Comparison of ENCODE assay signal across 10 cellular contexts in the genomic region with DNA sequence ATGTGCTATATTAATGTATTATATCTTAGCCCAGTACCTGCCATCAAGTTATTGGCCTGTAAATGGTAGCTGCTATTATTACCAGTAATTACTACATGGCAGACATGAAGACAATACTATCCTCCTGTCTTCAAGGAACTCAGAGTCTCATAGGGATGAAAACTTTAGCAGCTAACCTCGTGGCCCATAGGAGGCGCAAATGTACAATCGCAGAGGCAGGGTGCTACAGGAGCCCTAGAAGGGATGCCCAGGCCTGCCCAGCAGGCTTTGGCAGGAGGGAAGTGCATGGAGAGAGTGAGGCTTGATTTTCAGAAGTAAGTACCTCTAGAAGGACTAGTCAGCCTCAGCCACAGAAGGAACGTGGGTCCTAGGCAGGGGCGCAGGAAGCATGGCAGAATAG. TPM values are rescaled to one million over a fixed set of nuclear protein-coding genes. Genes with fewer than 3 reads are reported as not detected.
DNase-seq lines count a peak whose midpoint lies in the region; ATAC-seq and TF ChIP-seq lines count a peak whose summit lies in the region.
"Had no signal": no experiment of that assay in that cellular context is flagged by ENCODE, and none has a peak within 500 bp of the region (broad histone marks: within the 10 kb centered on the region; RNA-seq: fewer than 3 reads in every experiment).

No MANE protein-coding gene starts in this region.

- H3K4me1 Mint-ChIP-seq in WTC11: peaks cover 14% of the 10 kb centered on the region
- H3K4me1 Mint-ChIP-seq in activated CD8-positive, alpha-beta T cell treated with anti-CD3 and anti-CD28 coated beads for 36 hours (ENCODE audit: low read depth): no peaks in the 10 kb centered on the region
- H3K4me1 Mint-ChIP-seq: memory B cell had no signal

- no peaks in the 10 kb centered on the region for H3K27me3 Mint-ChIP-seq in WTC11 (ENCODE audit: low read depth)
- no peaks in the 10 kb centered on the region for H3K27me3 Mint-ChIP-seq in activated CD8-positive, alpha-beta T cell treated with anti-CD3 and anti-CD28 coated beads for 36 hours
- H3K27me3 Mint-ChIP-seq: activated naive CD8-positive, alpha-beta T cell treated with anti-CD3 and anti-CD28 coated beads, Interleukin-2, amount 10 ng/mL, durations not matched to agents 7 days and 5 days had no signal

- no peaks in the 10 kb centered on the region for H3K9me3 Mint-ChIP-seq in WTC11
- no peaks in the 10 kb centered on the region for H3K9me3 Mint-ChIP-seq in activated CD8-positive, alpha-beta T cell treated with anti-CD3 and anti-CD28 coated beads for 36 hours
- H3K9me3 Mint-ChIP-seq: activated naive CD8-positive, alpha-beta T cell treated with anti-CD3 and anti-CD28 coated beads, Interleukin-2, amount 10 ng/mL, durations not matched to agents 7 days and 5 days had no signal

- H3K36me3 Mint-ChIP-seq in WTC11: peaks cover 8% of the 10 kb centered on the region; the same call in 1 of the 2 replicates
- H3K36me3 Mint-ChIP-seq in activated CD8-positive, alpha-beta T cell treated with anti-CD3 and anti-CD28 coated beads for 36 hours (ENCODE audit: low read depth): no peaks in the 10 kb centered on the region
- H3K36me3 Mint-ChIP-seq: activated naive CD8-positive, alpha-beta T cell treated with anti-CD3 and anti-CD28 coated beads, Interleukin-2, amount 10 ng/mL, durations not matched to agents 7 days and 5 days; memory B cell had no signal

- intact Hi-C loops in activated CD8-positive, alpha-beta T cell treated with anti-CD3 and anti-CD28 coated beads for 36 hours (cut with micrococcal nuclease): no loop called here

- peak; percentile 20 for DNase-seq in CD1c-positive myeloid dendritic cell (ENCODE audit: extremely low spot score)
- DNase-seq in HT-29 (ENCODE audit: low spot score): peak; percentile 54
- peak; percentile 76 for DNase-seq in WTC11 (ENCODE audit: low spot score)
- peak; percentile 47 for DNase-seq in iris pigment epithelial cell (ENCODE audit: low read depth)
- DNase-seq in activated CD8-positive, alpha-beta T cell treated with anti-CD3 and anti-CD28 coated beads for 36 hours: no peak
- DNase-seq in DMS153 (lab: John Stamatoyannopoulos, UW): no peak
- DNase-seq: activated naive CD8-positive, alpha-beta T cell treated with anti-CD3 and anti-CD28 coated beads, Interleukin-2, amount 10 ng/mL, durations not matched to agents 7 days and 5 days had no signal

- TF ChIP-seq CTCF in WTC11 (IDR thresholded peaks at IDR 0.05): peak; percentile 53
- TF ChIP-seq CTCF in activated CD8-positive, alpha-beta T cell treated with anti-CD3 and anti-CD28 coated beads for 36 hours (IDR thresholded peaks at IDR 0.05): no peak

- CTCF ChIA-PET in WTC11 (lab: Charles Lee): interaction anchor here (0.6 to 3.8 kb wide), 20 partner anchors 9 to 261 kb away, joined by 3 to 27 read pairs (median 4); no protein-coding TSS in a partner anchor
- CTCF ChIA-PET in activated CD8-positive, alpha-beta T cell treated with anti-CD3 and anti-CD28 coated beads for 36 hours (lab: Charles Lee): interaction anchor here (1.0 kb wide), 1 partner anchor 9 kb away, joined by 3 read pairs; no protein-coding TSS in a partner anchor

- no peak overlapping the region for H3K4me3 Mint-ChIP-seq in WTC11
- no peak overlapping the region for H3K4me3 Mint-ChIP-seq in activated CD8-positive, alpha-beta T cell treated with anti-CD3 and anti-CD28 coated beads for 36 hours
- H3K4me3 Mint-ChIP-seq: activated naive CD8-positive, alpha-beta T cell treated with anti-CD3 and anti-CD28 coated beads, Interleukin-2, amount 10 ng/mL, durations not matched to agents 7 days and 5 days; memory B cell had no signal

- ATAC-seq in WTC11 (peak; percentile 97), HG02623 (IDR thresholded peaks at IDR 0.05; ENCODE audit: unreplicated experiment) (no peak), GM19035 (IDR thresholded peaks at IDR 0.05; ENCODE audit: unreplicated experiment) (no peak)
- ATAC-seq in activated CD8-positive, alpha-beta T cell treated with anti-CD3 and anti-CD28 coated beads for 36 hours: no peak

- H3K27ac Mint-ChIP-seq in WTC11: no peak overlapping the region
- H3K27ac Mint-ChIP-seq in activated CD8-positive, alpha-beta T cell treated with anti-CD3 and anti-CD28 coated beads for 36 hours: no peak overlapping the region
- H3K27ac Mint-ChIP-seq: activated naive CD8-positive, alpha-beta T cell treated with anti-CD3 and anti-CD28 coated beads, Interleukin-2, amount 10 ng/mL, durations not matched to agents 7 days and 5 days; memory B cell had no signal

- POLR2A ChIA-PET in WTC11 (lab: Charles Lee): no interaction called here
- POLR2A ChIA-PET in activated CD8-positive, alpha-beta T cell treated with anti-CD3 and anti-CD28 coated beads for 36 hours (lab: Charles Lee): no interaction called here

TF ChIP-seq in WTC11, 78 proteins besides CTCF, POLR2A, EP300 and RAD21:
- TF ChIP-seq, protein P1, sequence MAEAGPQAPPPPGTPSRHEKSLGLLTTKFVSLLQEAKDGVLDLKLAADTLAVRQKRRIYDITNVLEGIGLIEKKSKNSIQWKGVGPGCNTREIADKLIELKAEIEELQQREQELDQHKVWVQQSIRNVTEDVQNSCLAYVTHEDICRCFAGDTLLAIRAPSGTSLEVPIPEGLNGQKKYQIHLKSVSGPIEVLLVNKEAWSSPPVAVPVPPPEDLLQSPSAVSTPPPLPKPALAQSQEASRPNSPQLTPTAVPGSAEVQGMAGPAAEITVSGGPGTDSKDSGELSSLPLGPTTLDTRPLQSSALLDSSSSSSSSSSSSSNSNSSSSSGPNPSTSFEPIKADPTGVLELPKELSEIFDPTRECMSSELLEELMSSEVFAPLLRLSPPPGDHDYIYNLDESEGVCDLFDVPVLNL (CRISPR knock-in tag; IDR thresholded peaks at IDR 0.05; ENCODE audit: borderline replicate concordance, low read depth): no peak
- TF ChIP-seq, protein P2, sequence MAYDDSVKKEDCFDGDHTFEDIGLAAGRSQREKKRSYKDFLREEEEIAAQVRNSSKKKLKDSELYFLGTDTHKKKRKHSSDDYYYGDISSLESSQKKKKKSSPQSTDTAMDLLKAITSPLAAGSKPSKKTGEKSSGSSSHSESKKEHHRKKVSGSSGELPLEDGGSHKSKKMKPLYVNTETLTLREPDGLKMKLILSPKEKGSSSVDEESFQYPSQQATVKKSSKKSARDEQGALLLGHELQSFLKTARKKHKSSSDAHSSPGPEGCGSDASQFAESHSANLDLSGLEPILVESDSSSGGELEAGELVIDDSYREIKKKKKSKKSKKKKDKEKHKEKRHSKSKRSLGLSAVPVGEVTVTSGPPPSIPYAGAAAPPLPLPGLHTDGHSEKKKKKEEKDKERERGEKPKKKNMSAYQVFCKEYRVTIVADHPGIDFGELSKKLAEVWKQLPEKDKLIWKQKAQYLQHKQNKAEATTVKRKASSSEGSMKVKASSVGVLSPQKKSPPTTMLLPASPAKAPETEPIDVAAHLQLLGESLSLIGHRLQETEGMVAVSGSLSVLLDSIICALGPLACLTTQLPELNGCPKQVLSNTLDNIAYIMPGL (CRISPR knock-in tag; IDR thresholded peaks at IDR 0.05): no peak
- TF ChIP-seq, protein P3, sequence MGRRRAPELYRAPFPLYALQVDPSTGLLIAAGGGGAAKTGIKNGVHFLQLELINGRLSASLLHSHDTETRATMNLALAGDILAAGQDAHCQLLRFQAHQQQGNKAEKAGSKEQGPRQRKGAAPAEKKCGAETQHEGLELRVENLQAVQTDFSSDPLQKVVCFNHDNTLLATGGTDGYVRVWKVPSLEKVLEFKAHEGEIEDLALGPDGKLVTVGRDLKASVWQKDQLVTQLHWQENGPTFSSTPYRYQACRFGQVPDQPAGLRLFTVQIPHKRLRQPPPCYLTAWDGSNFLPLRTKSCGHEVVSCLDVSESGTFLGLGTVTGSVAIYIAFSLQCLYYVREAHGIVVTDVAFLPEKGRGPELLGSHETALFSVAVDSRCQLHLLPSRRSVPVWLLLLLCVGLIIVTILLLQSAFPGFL (CRISPR knock-in tag; IDR thresholded peaks at IDR 0.05; ENCODE audit: borderline replicate concordance): no peak
TF ChIP-seq in WTC11: peak in this region for 0.

RNA-seq across cellular contexts. Expression of a gene that starts 44.7 kb away (rescaled TPM):
- total RNA-seq in HT-29 (2014; rRNA removed; shearing (Covaris generic)): 15.7 and 28.1 TPM in 2 replicates
- total RNA-seq in WTC11 (2021): 23.9 to 25.1 TPM (median 24.4 TPM) in 3 replicates
- 10 to 100 TPM; 20.8 to 20.9 TPM for total RNA-seq in activated CD8-positive, alpha-beta T cell treated with anti-CD3 and anti-CD28 coated beads for 36 hours

Comparison
In these comparisons a context has a peak if more than half of its experiments do, and no peak if none do; other contexts are left out.
1. DNase-seq: peak in CD1c-positive myeloid dendritic cell (single experiment), HT-29 (single experiment), WTC11 (single experiment) and iris pigment epithelial cell (single experiment); none in activated CD8-positive, alpha-beta T cell treated with anti-CD3 and anti-CD28 coated beads for 36 hours (single experiment) and DMS153 (single experiment).